ENCODE assay signal across 21 cellular contexts in the genomic region with DNA sequence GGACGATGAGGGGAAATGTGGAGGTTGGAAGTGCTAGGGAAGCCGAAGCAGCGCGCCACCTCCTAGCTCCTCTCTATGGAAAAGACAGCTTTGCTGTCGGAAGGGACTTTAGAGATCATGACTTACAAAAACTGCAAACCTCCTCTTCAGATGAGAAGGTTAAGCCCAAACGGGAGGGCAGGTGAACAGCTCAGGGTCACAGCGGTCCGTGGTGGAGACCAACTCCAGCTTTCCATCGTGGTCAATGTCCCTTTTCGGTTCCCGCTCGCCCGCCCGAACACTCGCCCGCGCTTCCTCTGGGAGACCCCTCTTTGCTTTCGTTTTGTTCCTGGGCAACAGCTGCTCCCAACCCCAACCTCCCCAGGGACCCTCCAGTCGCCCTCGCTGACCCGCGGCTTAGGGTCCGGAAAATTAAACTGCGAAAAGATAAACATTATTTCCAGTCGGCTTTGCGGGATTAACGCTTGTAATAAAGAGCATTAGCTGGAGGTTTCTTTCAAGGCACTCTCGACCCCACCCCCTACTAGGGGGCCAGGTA. TPM values are rescaled to one million over a fixed set of nuclear protein-coding genes. Genes with fewer than 3 reads are reported as not detected.
DNase-seq lines count a peak whose midpoint lies in the region; ATAC-seq and TF ChIP-seq lines count a peak whose summit lies in the region.
"Had no signal": no experiment of that assay in that cellular context is flagged by ENCODE, and none has a peak within 500 bp of the region (broad histone marks: within the 10 kb centered on the region; RNA-seq: fewer than 3 reads in every experiment).

No MANE protein-coding gene starts in this region.

- H3K27ac ChIP-seq in heart left ventricle (peak overlapping the region in 5 of 12 donors; percentile 23 to 59 (median 32)), coronary artery (no peak overlapping the region), mesodermal cell (ENCODE audit: low read depth, low read length, severe bottlenecking) (no peak overlapping the region), smooth muscle cell (ENCODE audit: low read depth) (no peak overlapping the region)
- H3K27ac ChIP-seq: KMS-11, vagina had no signal

- no peaks in the 10 kb centered on the region for H3K79me2 ChIP-seq in smooth muscle cell (ENCODE audit: low read depth)

- H3K27me3 ChIP-seq in heart left ventricle (peaks cover 0 to 56% (median 27%) of the 10 kb centered on the region in 9 donors), smooth muscle cell (ENCODE audit: low read depth) (peaks cover 100% of the 10 kb centered on the region)
- H3K27me3 ChIP-seq: vagina had no signal

- no peaks in the 10 kb centered on the region for H4K20me1 ChIP-seq in smooth muscle cell (ENCODE audit: low read depth)

- H3K27ac Mint-ChIP-seq in T-helper 2 cell treated with Interferon-gamma antibody and Interleukin-4, amounts not matched to agents 5 μg/mL and 100 μg/mL, for 36 hours, result no peak overlapping the region
- H3K27ac Mint-ChIP-seq: activated naive CD8-positive, alpha-beta T cell treated with anti-CD3 and anti-CD28 coated beads for 36 hours had no signal

- peak overlapping the region; percentile 80 for H3K4me2 ChIP-seq in smooth muscle cell
- H3K4me2 ChIP-seq: KMS-11 had no signal

- no peak overlapping the region for H3K9ac ChIP-seq in smooth muscle cell (ENCODE audit: low read depth)
- H3K9ac ChIP-seq: KMS-11 had no signal

- H3F3A ChIP-seq in smooth muscle cell (ENCODE audit: low read depth), result no peaks in the 10 kb centered on the region

- no peaks in the 10 kb centered on the region for H3K9me3 Mint-ChIP-seq in T-helper 2 cell treated with Interferon-gamma antibody and Interleukin-4, amounts not matched to agents 5 μg/mL and 100 μg/mL, for 36 hours
- H3K9me3 Mint-ChIP-seq: activated naive CD8-positive, alpha-beta T cell treated with anti-CD3 and anti-CD28 coated beads for 36 hours had no signal

- TF ChIP-seq CTCF in heart left ventricle (IDR thresholded peaks at IDR 0.05) (no peak), coronary artery (IDR thresholded peaks at IDR 0.05) (no peak), smooth muscle cell (IDR thresholded peaks at IDR 0.05; ENCODE audit: borderline replicate concordance, insufficient read depth, poor library complexity, severe bottlenecking) (no peak)

- H3K4me3 ChIP-seq in heart left ventricle (peak overlapping the region in 11 of 12 donors; percentile 3 to 41 (median 29)), coronary artery (peak overlapping the region; percentile 55), mesodermal cell (ENCODE audit: extremely low read depth, insufficient read depth, low read length, poor library complexity, severe bottlenecking) (peak overlapping the region; percentile 23), smooth muscle cell (peak overlapping the region; percentile 32)
- H3K4me3 ChIP-seq: GM12878 had no signal

- H2AFZ ChIP-seq in smooth muscle cell (ENCODE audit: low read depth), result peak overlapping the region; percentile 30

- 22 to 40% (median 29%) methylated on average over 28 of the region's 28 CpGs for WGBS in heart left ventricle, 4 donors
- WGBS in mesodermal cell (ENCODE audit: insufficient coverage in 2 of 2), 2 experiments, result 38 to 42% methylated on average over 11 to 16 of the region's 28 CpGs
- 18% methylated on average over 28 of the region's 28 CpGs for WGBS in smooth muscle cell (ENCODE audit: low lambda C conversion rate)

- H3K27me3 Mint-ChIP-seq in T-helper 2 cell treated with Interferon-gamma antibody and Interleukin-4, amounts not matched to agents 5 μg/mL and 100 μg/mL, for 36 hours (ENCODE audit: low read depth), result peaks cover 67% of the 10 kb centered on the region

- H3K4me1 Mint-ChIP-seq in T-helper 2 cell treated with Interferon-gamma antibody and Interleukin-4, amounts not matched to agents 5 μg/mL and 100 μg/mL, for 36 hours (ENCODE audit: low read depth), result no peaks in the 10 kb centered on the region

- H3K4me1 ChIP-seq in heart left ventricle (peaks cover 0 to 16% (median 0%) of the 10 kb centered on the region in 12 donors), mesodermal cell (ENCODE audit: control insufficient read depth, insufficient read depth, low read length, poor library complexity, severe bottlenecking) (peaks cover 20% of the 10 kb centered on the region), smooth muscle cell (ENCODE audit: low read depth) (no peaks in the 10 kb centered on the region)
- H3K4me1 ChIP-seq: vagina had no signal

- no peaks in the 10 kb centered on the region for H3K36me3 Mint-ChIP-seq in T-helper 2 cell treated with Interferon-gamma antibody and Interleukin-4, amounts not matched to agents 5 μg/mL and 100 μg/mL, for 36 hours (ENCODE audit: low read depth)
- H3K36me3 Mint-ChIP-seq: activated naive CD8-positive, alpha-beta T cell treated with anti-CD3 and anti-CD28 coated beads for 36 hours had no signal

- H3K36me3 ChIP-seq in heart left ventricle, result peaks cover 0 to 21% (median 0%) of the 10 kb centered on the region in 9 donors
- H3K36me3 ChIP-seq in mesodermal cell (ENCODE audit: control insufficient read depth, insufficient read depth, low read length), result no peaks in the 10 kb centered on the region
- H3K36me3 ChIP-seq in smooth muscle cell (ENCODE audit: low read depth), result no peaks in the 10 kb centered on the region
- H3K36me3 ChIP-seq: vagina had no signal

- ATAC-seq in heart left ventricle, result no peak
- ATAC-seq: GM12878 had no signal

- no peaks in the 10 kb centered on the region for H3K9me3 ChIP-seq in heart left ventricle
- no peaks in the 10 kb centered on the region for H3K9me3 ChIP-seq in mesodermal cell (ENCODE audit: control insufficient read depth, low read length)
- no peaks in the 10 kb centered on the region for H3K9me3 ChIP-seq in smooth muscle cell (replicated peaks; ENCODE audit: low read depth)
- H3K9me3 ChIP-seq: vagina had no signal

- H3K4me3 Mint-ChIP-seq in T-helper 2 cell treated with Interferon-gamma antibody and Interleukin-4, amounts not matched to agents 5 μg/mL and 100 μg/mL, for 36 hours, result no peak overlapping the region
- H3K4me3 Mint-ChIP-seq: activated naive CD8-positive, alpha-beta T cell treated with anti-CD3 and anti-CD28 coated beads for 36 hours had no signal

- no peak for TF ChIP-seq POLR2A in heart left ventricle (IDR thresholded peaks at IDR 0.05)

- intact Hi-C loops in heart left ventricle (cut with DNase I), result no loop called here
- intact Hi-C loops in cardiac septum (cut with DNase I), result loop anchor here (2.0 kb wide), 1 partner anchor 35 kb away; no protein-coding TSS in a partner anchor

- no peak for DNase-seq in heart left ventricle
- DNase-seq in cardiac septum (ENCODE audit: low spot score), result no peak
- no peak for DNase-seq in coronary artery (ENCODE audit: low spot score)
- no peak for DNase-seq in smooth muscle cell (lab: John Stamatoyannopoulos, UW; ENCODE audit: unreplicated experiment)
- no peak for DNase-seq in DMS 273 (lab: John Stamatoyannopoulos, UW; ENCODE audit: unreplicated experiment)
- no peak for DNase-seq in MV-4-11 (lab: John Stamatoyannopoulos, UW)
- DNase-seq in T-helper 2 cell treated with Interferon-gamma antibody and Interleukin-4, amounts not matched to agents 5 μg/mL and 100 μg/mL, for 36 hours (ENCODE audit: low spot score), result no peak
- DNase-seq: activated CD4-positive, alpha-beta T cell treated with anti-CD3 and anti-CD28 coated beads for 4 hours; activated naive CD8-positive, alpha-beta T cell treated with anti-CD3 and anti-CD28 coated beads for 36 hours; NCI-H1048; NCI-H2029; NCI-H446 treated with DMSO at 0.1 percent for 48 hours; small intestine; substantia nigra had no signal

RNA-seq across cellular contexts. Expression of a gene that starts 7.7 kb away (rescaled TPM):
- total RNA-seq in heart left ventricle (10 to 100 TPM in 6 of 9 donors, 1 to 10 TPM in 2, under 1 TPM in 1; 0.96 to 48.4 (median 12.4) TPM), cardiac septum (37.1 TPM), smooth muscle cell (not detected in 2 replicates)
- polyA plus RNA-seq in heart left ventricle (10 to 100 TPM in 1 of 2 donors, 1 to 10 TPM in 1; 3.0 to 20.5 TPM), smooth muscle cell (not detected in 2 replicates)
- polyA plus RNA-seq in mesodermal cell (2013, experiment 1 of 2), result 0.15 TPM
- 0.10 TPM for polyA plus RNA-seq in mesodermal cell (2013, experiment 2 of 2)
- total RNA-seq: activated naive CD8-positive, alpha-beta T cell treated with anti-CD3 and anti-CD28 coated beads for 36 hours; dermis microvascular lymphatic vessel endothelial cell; GM12878; RPMI7951 had no signal
- polyA plus RNA-seq: BJ, GM12878 had no signal
